ENCODE assay signal across 14 cellular contexts in genomic region chr13:43652751-43653150, GRCh38.
DNase-seq lines count a peak whose midpoint lies in the region; ATAC-seq and TF ChIP-seq lines count a peak whose summit lies in the region.
"Had no signal": no experiment of that assay in that cellular context is flagged by ENCODE, and none has a peak within 500 bp of the region (broad histone marks: within the 10 kb centered on the region; RNA-seq: fewer than 3 reads in every experiment).

No MANE protein-coding gene starts in this region.

- peaks cover 13% of the 10 kb centered on the region for H3K4me1 Mint-ChIP-seq in nephron progenitor cell
- H3K4me1 Mint-ChIP-seq: CD14-positive monocyte had no signal

- no peak for TF ChIP-seq POLR2A in erythroblast (IDR thresholded peaks at IDR 0.05; ENCODE audit: low read length)

- no peak overlapping the region for H3K4me3 Mint-ChIP-seq in nephron progenitor cell
- H3K4me3 Mint-ChIP-seq: CD14-positive monocyte; CD8-positive, alpha-beta T cell had no signal

- DNase-seq in NCI-H748 (lab: John Stamatoyannopoulos, UW; ENCODE audit: unreplicated experiment) (peak; percentile 18), NCI-H748 treated with DMSO at 0.1 percent for 48 hours (lab: John Stamatoyannopoulos, UW) (no peak), NCI-H526 treated with DMSO at 0.1 percent for 48 hours (lab: John Stamatoyannopoulos, UW) (peak; percentile 21), nephron progenitor cell (peak; percentile 35), erythroblast (lab: John Stamatoyannopoulos, UW) (no peak), NCI-H128 (lab: John Stamatoyannopoulos, UW; ENCODE audit: unreplicated experiment) (no peak)
- DNase-seq: CD8-positive, alpha-beta T cell; COR-L47; DMS53; GM23248; H7 had no signal

- no peak overlapping the region for H3K27ac Mint-ChIP-seq in nephron progenitor cell
- H3K27ac Mint-ChIP-seq: CD14-positive monocyte; CD8-positive, alpha-beta T cell had no signal

- no peak for TF ChIP-seq CTCF in nephron progenitor cell (IDR thresholded peaks at IDR 0.05)

- no peak for ATAC-seq in GM21447 (IDR thresholded peaks at IDR 0.05; ENCODE audit: unreplicated experiment)
- ATAC-seq: CD8-positive, alpha-beta T cell; GM12878 had no signal

- H3K27me3 Mint-ChIP-seq in nephron progenitor cell (ENCODE audit: low read depth, poor library complexity) = peaks cover 2% of the 10 kb centered on the region

- no peaks in the 10 kb centered on the region for H3K9me3 Mint-ChIP-seq in nephron progenitor cell
- H3K9me3 Mint-ChIP-seq: CD8-positive, alpha-beta T cell had no signal

- H3K36me3 Mint-ChIP-seq in nephron progenitor cell (ENCODE audit: low read depth) = no peaks in the 10 kb centered on the region
- H3K36me3 Mint-ChIP-seq: CD14-positive monocyte; CD8-positive, alpha-beta T cell had no signal

Comparison
In these comparisons a context has a peak if more than half of its experiments do, and no peak if none do; other contexts are left out.
1. DNase-seq: peak in NCI-H748 (single experiment), NCI-H526 treated with DMSO at 0.1 percent for 48 hours (single experiment) and nephron progenitor cell (single experiment); none in NCI-H748 treated with DMSO at 0.1 percent for 48 hours (single experiment), erythroblast (0 of 2) and NCI-H128 (single experiment).